15 cellular contexts compared by ENCODE assay signal in the genomic region with DNA sequence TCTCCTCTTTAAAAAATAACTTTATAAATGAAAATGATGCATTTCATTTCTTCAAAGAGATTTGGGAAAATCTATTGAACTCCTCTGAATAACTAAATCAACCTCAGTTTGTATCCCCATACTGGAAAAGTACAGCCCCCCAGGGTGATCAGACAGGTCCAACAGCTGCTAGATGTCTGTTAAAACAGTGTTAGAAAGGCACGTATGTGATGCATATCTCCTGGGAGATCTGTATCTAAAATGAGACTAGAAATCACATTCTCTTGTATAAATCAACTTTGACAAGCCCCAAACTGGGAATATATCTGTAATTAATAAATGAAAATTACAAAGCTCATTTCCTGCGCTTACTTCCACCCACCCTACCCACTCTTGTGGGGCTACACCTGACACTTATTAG. TPM values are rescaled to one million over a fixed set of nuclear protein-coding genes. Genes with fewer than 3 reads are reported as not detected.
DNase-seq lines count a peak whose midpoint lies in the region; TF ChIP-seq lines count a peak whose summit lies in the region.
"Had no signal": no experiment of that assay in that cellular context is flagged by ENCODE, and none has a peak within 500 bp of the region (broad histone marks: within the 10 kb centered on the region; RNA-seq: fewer than 3 reads in every experiment).

No MANE protein-coding gene starts in this region.

- H3F3A ChIP-seq in MM.1S (ENCODE audit: insufficient read depth, low read length), result no peaks in the 10 kb centered on the region

- no peaks in the 10 kb centered on the region for H3K4me1 Mint-ChIP-seq in CD14-positive monocyte
- H3K4me1 Mint-ChIP-seq: CD4-positive, alpha-beta memory T cell had no signal

- no peaks in the 10 kb centered on the region for H3K36me3 ChIP-seq in BLaER1 treated with 17β-estradiol and CSF1 and Interleukin-3, amounts not matched to agents 10 nM and 100 nM
- H3K36me3 ChIP-seq in MM.1S (replicated peaks; ENCODE audit: insufficient read depth, low read length), result no peaks in the 10 kb centered on the region
- H3K36me3 ChIP-seq: HAP-1 had no signal

- no peaks in the 10 kb centered on the region for H3K27me3 Mint-ChIP-seq in CD14-positive monocyte (ENCODE audit: low read depth in 3 of 3)
- H3K27me3 Mint-ChIP-seq: CD4-positive, alpha-beta memory T cell had no signal

- no peaks in the 10 kb centered on the region for H3K79me2 ChIP-seq in MM.1S (ENCODE audit: low read length)

- H3K9me3 ChIP-seq in BLaER1 treated with 17β-estradiol and CSF1 and Interleukin-3, amounts not matched to agents 10 nM and 100 nM (replicated peaks in 1 of 11), result peaks cover 10 to 17% (median 14%) of the 10 kb centered on the region in 11 experiments; a peak in 20 of 22 replicates
- H3K9me3 ChIP-seq in MM.1S (replicated peaks; ENCODE audit: insufficient read depth, low read length), result no peaks in the 10 kb centered on the region
- H3K9me3 ChIP-seq: HAP-1 had no signal

- H2AFZ ChIP-seq in MM.1S (ENCODE audit: low read length), result 0 out of 2 replicates have a peak overlapping the region, but pooled peaks have one; percentile 7

- H3K4me3 ChIP-seq in BLaER1 treated with 17β-estradiol and CSF1 and Interleukin-3, amounts not matched to agents 10 nM and 100 nM, result no peak overlapping the region
- H3K4me3 ChIP-seq in MM.1S (ENCODE audit: low read length), result no peak overlapping the region
- H3K4me3 ChIP-seq: HAP-1 had no signal

- no peak for TF ChIP-seq CTCF in MM.1S (IDR thresholded peaks at IDR 0.05; ENCODE audit: low read length)
- no peak for TF ChIP-seq CTCF in CD14-positive monocyte (IDR thresholded peaks at IDR 0.05)

- H3K27me3 ChIP-seq in BLaER1 treated with 17β-estradiol and CSF1 and Interleukin-3, amounts not matched to agents 10 nM and 100 nM, result no peaks in the 10 kb centered on the region
- no peaks in the 10 kb centered on the region for H3K27me3 ChIP-seq in MM.1S (replicated peaks; ENCODE audit: insufficient read depth, low read length)

- H3K27ac ChIP-seq in BLaER1 treated with 17β-estradiol and CSF1 and Interleukin-3, amounts not matched to agents 10 nM and 100 nM, result 0 out of 22 replicates have a peak overlapping the region, but pooled peaks of 1 of the 11 experiments have one; percentile 12
- H3K27ac ChIP-seq in MM.1S (ENCODE audit: low read length), result no peak overlapping the region

- no peak for DNase-seq in MM.1S
- DNase-seq in putamen (ENCODE audit: low spot score), result peak; percentile 3
- no peak for DNase-seq in CD14-positive monocyte (ENCODE audit: low spot score)
- DNase-seq in NK-92 (lab: John Stamatoyannopoulos, UW; ENCODE audit: unreplicated experiment), result no peak
- no peak for DNase-seq in stimulated activated CD4-positive, alpha-beta T cell treated with anti-CD3 and anti-CD28 coated beads, Interleukin-4, amount 100 ng/mL, for 24 hours
- DNase-seq: Calu3; CD4-positive, alpha-beta memory T cell; COR-L47; DMS53; DMS79 treated with DMSO at 0.1 percent for 48 hours; GOT3; HFFc6 had no signal

- no peaks in the 10 kb centered on the region for H3K9me2 ChIP-seq in MM.1S (replicated peaks; ENCODE audit: insufficient read depth, low read length)

- H3K4me1 ChIP-seq in BLaER1 treated with 17β-estradiol and CSF1 and Interleukin-3, amounts not matched to agents 10 nM and 100 nM, result peaks cover 0 to 36% (median 16%) of the 10 kb centered on the region in 10 experiments; a peak in 14 of 20 replicates
- H3K4me1 ChIP-seq in MM.1S (ENCODE audit: low read length), result peaks cover 34% of the 10 kb centered on the region
- H3K4me1 ChIP-seq: HAP-1 had no signal

- no peak overlapping the region for H3K4me3 Mint-ChIP-seq in CD14-positive monocyte
- H3K4me3 Mint-ChIP-seq: CD4-positive, alpha-beta memory T cell; HFFc6 had no signal

- H3K27ac Mint-ChIP-seq in CD14-positive monocyte, result no peak overlapping the region
- H3K27ac Mint-ChIP-seq: CD4-positive, alpha-beta memory T cell; HFFc6 had no signal

- peaks cover 3 to 14% (median 10%) of the 10 kb centered on the region in 7 donors for H3K9me3 Mint-ChIP-seq in CD14-positive monocyte

- H4K20me1 ChIP-seq in BLaER1 treated with 17β-estradiol and CSF1 and Interleukin-3, amounts not matched to agents 10 nM and 100 nM, result no peaks in the 10 kb centered on the region
- no peaks in the 10 kb centered on the region for H4K20me1 ChIP-seq in MM.1S (ENCODE audit: insufficient read depth, low read length)

- intact Hi-C loops in CD14-positive monocyte (cut with micrococcal nuclease), result no loop called here

- H3K9ac ChIP-seq in BLaER1 treated with 17β-estradiol and CSF1 and Interleukin-3, amounts not matched to agents 10 nM and 100 nM, result no peak overlapping the region
- H3K9ac ChIP-seq in MM.1S (ENCODE audit: low read length), result no peak overlapping the region

- no peaks in the 10 kb centered on the region for H3K36me3 Mint-ChIP-seq in CD14-positive monocyte
- H3K36me3 Mint-ChIP-seq: CD4-positive, alpha-beta memory T cell had no signal

- H3K4me2 ChIP-seq in BLaER1 treated with 17β-estradiol and CSF1 and Interleukin-3, amounts not matched to agents 10 nM and 100 nM, result peak overlapping the region in 9 of 11 experiments; percentile 3 to 64 (median 50); a peak in 12 of 22 replicates
- H3K4me2 ChIP-seq in MM.1S (ENCODE audit: low read depth, low read length), result peak overlapping the region; percentile 38; the same call in 1 of the 2 replicates

RNA-seq across cellular contexts. Expression of gene KIF2B, which starts 3.8 kb away (rescaled TPM):
- polyA plus RNA-seq in CD14-positive monocyte, result not detected
- polyA plus RNA-seq: BJ; CD4-positive, alpha-beta memory T cell had no signal
